ENCODE assay signal across 13 cellular contexts in the genomic region with DNA sequence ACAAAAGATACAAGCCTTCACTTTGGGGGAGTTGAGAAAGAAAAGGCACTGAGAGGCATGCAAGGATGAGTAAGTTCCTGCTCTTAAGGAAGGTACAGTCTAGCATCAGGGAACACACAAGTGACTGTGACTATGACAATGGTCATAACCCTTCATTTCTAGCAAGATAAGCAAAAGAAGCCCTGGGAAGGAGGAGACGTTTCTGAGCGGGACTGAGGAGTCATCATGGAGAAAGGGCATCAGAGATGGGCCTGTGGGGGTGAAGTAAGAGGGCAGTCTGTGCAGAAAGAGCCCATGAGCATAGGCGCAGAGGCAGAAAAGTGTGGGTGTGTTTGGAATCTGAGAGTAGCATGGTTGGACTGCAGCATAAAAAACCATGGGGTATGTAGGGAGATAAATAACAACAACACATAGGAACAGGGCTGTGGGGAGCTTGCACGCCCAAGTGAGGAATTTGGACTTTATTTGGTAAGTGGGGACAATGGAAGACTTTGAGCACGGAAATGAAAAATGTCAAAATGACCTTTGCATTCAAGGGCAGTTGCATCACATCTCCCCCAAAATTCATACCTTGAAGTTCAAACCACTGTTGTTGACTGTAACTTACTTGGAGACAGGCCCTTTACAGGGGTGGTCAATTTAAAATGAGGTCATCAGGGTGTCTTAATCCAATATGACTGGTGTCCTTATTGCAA.
DNase-seq lines count a peak whose midpoint lies in the region; ATAC-seq and TF ChIP-seq lines count a peak whose summit lies in the region.
"Had no signal": no experiment of that assay in that cellular context is flagged by ENCODE, and none has a peak within 500 bp of the region (broad histone marks: within the 10 kb centered on the region; RNA-seq: fewer than 3 reads in every experiment).

No MANE protein-coding gene starts in this region.

- no peak for TF ChIP-seq CTCF in RWPE2 (IDR thresholded peaks at IDR 0.05; ENCODE audit: poor library complexity, severe bottlenecking)
- TF ChIP-seq CTCF in parathyroid adenoma (IDR thresholded peaks at IDR 0.05): no peak

- H3K4me3 ChIP-seq in RWPE2 (ENCODE audit: severe bottlenecking) (no peak overlapping the region), parathyroid adenoma (ENCODE audit: low read depth, low read length) (no peak overlapping the region)

- H3K79me2 ChIP-seq in parathyroid adenoma: peaks cover 12% of the 10 kb centered on the region

- H2AFZ ChIP-seq in parathyroid adenoma: no peak overlapping the region

- intact Hi-C loops in activated T-helper 2 cell treated with anti-CD3 and anti-CD28 coated beads, Interferon-gamma antibody, Interleukin-2, Interleukin-4, amounts not matched to agents 10 μg/mL and 5 μg/mL and 100 μg/mL, durations not matched to agents 14 hours and 24 hours and 36 hours (cut with micrococcal nuclease): no loop called here

- H3K9ac ChIP-seq in parathyroid adenoma: no peak overlapping the region

- H3K9me3 Mint-ChIP-seq in activated T-helper 2 cell treated with anti-CD3 and anti-CD28 coated beads, Interferon-gamma antibody, Interleukin-2, Interleukin-4, amounts not matched to agents 10 μg/mL and 5 μg/mL and 100 μg/mL, durations not matched to agents 14 hours and 24 hours and 36 hours: no peaks in the 10 kb centered on the region

- no peaks in the 10 kb centered on the region for H3K27me3 Mint-ChIP-seq in activated T-helper 2 cell treated with anti-CD3 and anti-CD28 coated beads, Interferon-gamma antibody, Interleukin-2, Interleukin-4, amounts not matched to agents 10 μg/mL and 5 μg/mL and 100 μg/mL, durations not matched to agents 14 hours and 24 hours and 36 hours (ENCODE audit: low read depth)
- H3K27me3 Mint-ChIP-seq: stimulated activated naive CD8-positive, alpha-beta T cell treated with anti-CD3 and anti-CD28 coated beads, Interleukin-15, amount 100 ng/mL, for 72 hours had no signal

- H3K27me3 ChIP-seq in RWPE2 (ENCODE audit: insufficient read depth, poor library complexity, severe bottlenecking) (no peaks in the 10 kb centered on the region), parathyroid adenoma (ENCODE audit: control insufficient read depth, insufficient read depth, low read length) (no peaks in the 10 kb centered on the region)

- peaks cover 9% of the 10 kb centered on the region for H3K36me3 Mint-ChIP-seq in activated T-helper 2 cell treated with anti-CD3 and anti-CD28 coated beads, Interferon-gamma antibody, Interleukin-2, Interleukin-4, amounts not matched to agents 10 μg/mL and 5 μg/mL and 100 μg/mL, durations not matched to agents 14 hours and 24 hours and 36 hours (ENCODE audit: low read depth)

- DNase-seq in Daoy (ENCODE audit: low read depth) (peak; percentile 23), RWPE2 (ENCODE audit: low spot score) (no peak), epithelial cell of prostate (ENCODE audit: low read depth, low spot score) (no peak), OCI-M2 (lab: John Stamatoyannopoulos, UW; ENCODE audit: unreplicated experiment) (no peak), OCI-M1 (lab: John Stamatoyannopoulos, UW) (no peak)
- no peak for DNase-seq in activated T-helper 2 cell treated with anti-CD3 and anti-CD28 coated beads, Interferon-gamma antibody, Interleukin-2, Interleukin-4, amounts not matched to agents 10 μg/mL and 5 μg/mL and 100 μg/mL, durations not matched to agents 14 hours and 24 hours and 36 hours (ENCODE audit: low spot score)
- DNase-seq: effector CD4-positive, alpha-beta T cell; NCI-H2227 treated with DMSO at 0.1 percent for 48 hours; stimulated activated CD4-positive, alpha-beta T cell treated with anti-CD3 and anti-CD28 coated beads, Interleukin-4, amount 100 ng/mL, for 4 hours; stimulated activated naive CD8-positive, alpha-beta T cell treated with anti-CD3 and anti-CD28 coated beads, Interleukin-15, amount 100 ng/mL, for 72 hours had no signal

- H3K36me3 ChIP-seq in RWPE2 (ENCODE audit: low read depth) (no peaks in the 10 kb centered on the region), parathyroid adenoma (ENCODE audit: control insufficient read depth, insufficient read depth, low read length) (no peaks in the 10 kb centered on the region)

- H3K4me3 Mint-ChIP-seq in activated T-helper 2 cell treated with anti-CD3 and anti-CD28 coated beads, Interferon-gamma antibody, Interleukin-2, Interleukin-4, amounts not matched to agents 10 μg/mL and 5 μg/mL and 100 μg/mL, durations not matched to agents 14 hours and 24 hours and 36 hours (ENCODE audit: low read depth): no peak overlapping the region
- H3K4me3 Mint-ChIP-seq: stimulated activated naive CD8-positive, alpha-beta T cell treated with anti-CD3 and anti-CD28 coated beads, Interleukin-15, amount 100 ng/mL, for 72 hours had no signal

- H3K4me1 ChIP-seq in RWPE2 (ENCODE audit: insufficient read depth, poor library complexity, severe bottlenecking) (peaks cover 27% of the 10 kb centered on the region), parathyroid adenoma (no peaks in the 10 kb centered on the region)

- H3K27ac ChIP-seq in RWPE2 (ENCODE audit: poor library complexity, severe bottlenecking) (peak overlapping the region; percentile 82), epithelial cell of prostate (peak overlapping the region; percentile 29), parathyroid adenoma (peak overlapping the region; percentile 19)
- H3K27ac ChIP-seq: C4-2B had no signal

- H3K27ac Mint-ChIP-seq in activated T-helper 2 cell treated with anti-CD3 and anti-CD28 coated beads, Interferon-gamma antibody, Interleukin-2, Interleukin-4, amounts not matched to agents 10 μg/mL and 5 μg/mL and 100 μg/mL, durations not matched to agents 14 hours and 24 hours and 36 hours: no peak overlapping the region
- H3K27ac Mint-ChIP-seq: stimulated activated naive CD8-positive, alpha-beta T cell treated with anti-CD3 and anti-CD28 coated beads, Interleukin-15, amount 100 ng/mL, for 72 hours had no signal

- 0 out of 3 replicates have a peak, but pooled peaks have one; percentile 25 for ATAC-seq in RWPE2 (ENCODE audit: low read depth)
- ATAC-seq in GM21717 (IDR thresholded peaks at IDR 0.05; ENCODE audit: unreplicated experiment): no peak
- ATAC-seq: stimulated activated naive CD8-positive, alpha-beta T cell treated with anti-CD3 and anti-CD28 coated beads, Interleukin-15, amount 100 ng/mL, for 72 hours had no signal

- peaks cover 4% of the 10 kb centered on the region for H3K4me1 Mint-ChIP-seq in activated T-helper 2 cell treated with anti-CD3 and anti-CD28 coated beads, Interferon-gamma antibody, Interleukin-2, Interleukin-4, amounts not matched to agents 10 μg/mL and 5 μg/mL and 100 μg/mL, durations not matched to agents 14 hours and 24 hours and 36 hours (ENCODE audit: low read depth)

- no peak overlapping the region for H3K4me2 ChIP-seq in parathyroid adenoma (ENCODE audit: low read length)

- H3K9me3 ChIP-seq in RWPE2 (ENCODE audit: severe bottlenecking): no peaks in the 10 kb centered on the region
- H3K9me3 ChIP-seq in parathyroid adenoma (ENCODE audit: control insufficient read depth, low read length): no peaks in the 10 kb centered on the region

Comparison
In these comparisons a context has a peak if more than half of its experiments do, and no peak if none do; other contexts are left out.
1. H3K27ac ChIP-seq: peak in every context shown above with its lines; median percentile 82 in RWPE2; 29 in epithelial cell of prostate; 19 in parathyroid adenoma.